Comparison of ENCODE assay signal across 12 cellular contexts in genomic region chr19:18013210-18013609, GRCh38. TPM values are rescaled to one million over a fixed set of nuclear protein-coding genes. Genes with fewer than 3 reads are reported as not detected.
DNase-seq lines count a peak whose midpoint lies in the region; ATAC-seq and TF ChIP-seq lines count a peak whose summit lies in the region.
"Had no signal": no experiment of that assay in that cellular context is flagged by ENCODE, and none has a peak within 500 bp of the region (broad histone marks: within the 10 kb centered on the region; RNA-seq: fewer than 3 reads in every experiment).

No MANE protein-coding gene starts in this region.

- no peak for ATAC-seq in right lobe of liver

- H3K27ac ChIP-seq in right lobe of liver = peak overlapping the region; percentile 72 to 90 (median 87)
- peak overlapping the region; percentile 54 for H3K27ac ChIP-seq in suprapubic skin
- H3K27ac ChIP-seq: SK-N-MC had no signal

- TF ChIP-seq CTCF in right lobe of liver (IDR thresholded peaks at IDR 0.05) (no peak), suprapubic skin (IDR thresholded peaks at IDR 0.05) (no peak)

- TF ChIP-seq EP300 in suprapubic skin (IDR thresholded peaks at IDR 0.05) = no peak

- H3K4me3 Mint-ChIP-seq in activated naive CD4-positive, alpha-beta T cell treated with anti-CD3 and anti-CD28 coated beads for 36 hours = no peak overlapping the region
- H3K4me3 Mint-ChIP-seq in activated naive CD8-positive, alpha-beta T cell treated with anti-CD3 and anti-CD28 coated beads for 36 hours = no peak overlapping the region

- peaks cover 39% of the 10 kb centered on the region for H3K36me3 Mint-ChIP-seq in activated naive CD4-positive, alpha-beta T cell treated with anti-CD3 and anti-CD28 coated beads for 36 hours (ENCODE audit: low read depth)
- H3K36me3 Mint-ChIP-seq in activated naive CD8-positive, alpha-beta T cell treated with anti-CD3 and anti-CD28 coated beads for 36 hours = peaks cover 47% of the 10 kb centered on the region

- CTCF ChIA-PET in activated naive CD4-positive, alpha-beta T cell treated with anti-CD3 and anti-CD28 coated beads for 36 hours (lab: Charles Lee) = interaction anchor here (0.5 to 1.4 kb wide), 3 partner anchors 31 to 68 kb away, joined by 3 to 6 read pairs (median 5); no protein-coding TSS in a partner anchor

- DNase-seq in activated naive CD4-positive, alpha-beta T cell treated with anti-CD3 and anti-CD28 coated beads for 36 hours = no peak
- DNase-seq in activated naive CD4-positive, alpha-beta T cell (lab: John Stamatoyannopoulos, UW) = no peak
- no peak for DNase-seq in activated naive CD8-positive, alpha-beta T cell treated with anti-CD3 and anti-CD28 coated beads for 36 hours
- no peak for DNase-seq in right lobe of liver
- no peak for DNase-seq in suprapubic skin (ENCODE audit: low spot score in 2 of 2)
- no peak for DNase-seq in DMS153 (lab: John Stamatoyannopoulos, UW)
- DNase-seq in NCI-H1417 (lab: John Stamatoyannopoulos, UW) = no peak
- DNase-seq in HAP-1 (ENCODE audit: low spot score in 2 of 2) = no peak
- DNase-seq: erythroblast, NCI-H146, NCI-H526 treated with DMSO at 0.1 percent for 48 hours had no signal

- H3K36me3 ChIP-seq in right lobe of liver = peaks cover 0 to 35% (median 14%) of the 10 kb centered on the region in 4 donors
- peaks cover 53% of the 10 kb centered on the region for H3K36me3 ChIP-seq in suprapubic skin
- peaks cover 32% of the 10 kb centered on the region for H3K36me3 ChIP-seq in HAP-1 (replicated peaks)

- H3K4me1 Mint-ChIP-seq in activated naive CD4-positive, alpha-beta T cell treated with anti-CD3 and anti-CD28 coated beads for 36 hours (ENCODE audit: low read depth) = peaks cover 68% of the 10 kb centered on the region
- peaks cover 60% of the 10 kb centered on the region for H3K4me1 Mint-ChIP-seq in activated naive CD8-positive, alpha-beta T cell treated with anti-CD3 and anti-CD28 coated beads for 36 hours

- H3K9me3 ChIP-seq in right lobe of liver = no peaks in the 10 kb centered on the region
- no peaks in the 10 kb centered on the region for H3K9me3 ChIP-seq in suprapubic skin
- H3K9me3 ChIP-seq in HAP-1 = no peaks in the 10 kb centered on the region

- H3K4me1 ChIP-seq in right lobe of liver (peaks cover 0 to 26% (median 2%) of the 10 kb centered on the region in 4 donors), suprapubic skin (peaks cover 51% of the 10 kb centered on the region), HAP-1 (no peaks in the 10 kb centered on the region)

- H3K4me3 ChIP-seq in right lobe of liver (peak overlapping the region in 1 of 3 donors; percentile 18), suprapubic skin (peak overlapping the region; percentile 1), HAP-1 (no peak overlapping the region)
- H3K4me3 ChIP-seq: SK-N-MC had no signal

- H3K27me3 ChIP-seq in right lobe of liver (no peaks in the 10 kb centered on the region), suprapubic skin (no peaks in the 10 kb centered on the region), HAP-1 (ENCODE audit: low read depth) (no peaks in the 10 kb centered on the region)

- 59% methylated on average over 8 of the region's 8 CpGs for WGBS in right lobe of liver (ENCODE audit: insufficient coverage, low coverage, low lambda C conversion rate, missing lambda C conversion rate)
- 69% methylated on average over 8 of the region's 8 CpGs for WGBS in suprapubic skin

- H3K27ac Mint-ChIP-seq in activated naive CD4-positive, alpha-beta T cell treated with anti-CD3 and anti-CD28 coated beads for 36 hours = peak overlapping the region; percentile 85
- H3K27ac Mint-ChIP-seq in activated naive CD8-positive, alpha-beta T cell treated with anti-CD3 and anti-CD28 coated beads for 36 hours = peak overlapping the region; percentile 25

- no peaks in the 10 kb centered on the region for H3K27me3 Mint-ChIP-seq in activated naive CD4-positive, alpha-beta T cell treated with anti-CD3 and anti-CD28 coated beads for 36 hours (ENCODE audit: low read depth)
- H3K27me3 Mint-ChIP-seq in activated naive CD8-positive, alpha-beta T cell treated with anti-CD3 and anti-CD28 coated beads for 36 hours = no peaks in the 10 kb centered on the region

- in situ Hi-C loops in HAP-1 (cut with MboI; ENCODE audit: low sequenced_read_pairs) = no loop called here

- TF ChIP-seq POLR2A in right lobe of liver (IDR thresholded peaks at IDR 0.05) (no peak), suprapubic skin (IDR thresholded peaks at IDR 0.05) (no peak)

- no peaks in the 10 kb centered on the region for H3K9me3 Mint-ChIP-seq in activated naive CD4-positive, alpha-beta T cell treated with anti-CD3 and anti-CD28 coated beads for 36 hours
- H3K9me3 Mint-ChIP-seq in activated naive CD8-positive, alpha-beta T cell treated with anti-CD3 and anti-CD28 coated beads for 36 hours = no peaks in the 10 kb centered on the region

- intact Hi-C loops in activated naive CD4-positive, alpha-beta T cell treated with anti-CD3 and anti-CD28 coated beads for 36 hours (cut with micrococcal nuclease) = no loop called here
- intact Hi-C loops in right lobe of liver (cut with DNase I) = loop anchor here in 1 of 2 donors (5.0 kb wide), 1 partner anchor 44 kb away; no protein-coding TSS in a partner anchor

RNA-seq across cellular contexts. Expression of gene ARRDC2, which starts 5.2 kb away (rescaled TPM):
- total RNA-seq in activated naive CD4-positive, alpha-beta T cell treated with anti-CD3 and anti-CD28 coated beads for 36 hours = 10 to 100 TPM; 17.7 to 19.0 TPM
- 10 to 100 TPM; 20.1 to 20.6 TPM for total RNA-seq in activated naive CD8-positive, alpha-beta T cell treated with anti-CD3 and anti-CD28 coated beads for 36 hours
- total RNA-seq in right lobe of liver (10 to 100 TPM in 4 of 6 experiments, 1 to 10 TPM in 2; 3.6 to 28.5 (median 10.8) TPM), suprapubic skin (10 to 100 TPM; 11.3 to 35.0 (median 28.5) TPM)

RNA-seq across cellular contexts. Expression of gene KCNN1, which starts 46.3 kb away (rescaled TPM):
- total RNA-seq in activated naive CD4-positive, alpha-beta T cell treated with anti-CD3 and anti-CD28 coated beads for 36 hours = under 1 TPM; 0.21 to 0.30 TPM
- total RNA-seq in activated naive CD8-positive, alpha-beta T cell treated with anti-CD3 and anti-CD28 coated beads for 36 hours = under 1 TPM in 1 of 2 experiments, not detected in 1; 0.34 TPM
- not detected for total RNA-seq in right lobe of liver
- under 1 TPM in 2 of 4 donors, not detected in 2; 0.26 to 0.51 TPM for total RNA-seq in suprapubic skin
